12 cellular contexts compared by ENCODE assay signal in the genomic region with DNA sequence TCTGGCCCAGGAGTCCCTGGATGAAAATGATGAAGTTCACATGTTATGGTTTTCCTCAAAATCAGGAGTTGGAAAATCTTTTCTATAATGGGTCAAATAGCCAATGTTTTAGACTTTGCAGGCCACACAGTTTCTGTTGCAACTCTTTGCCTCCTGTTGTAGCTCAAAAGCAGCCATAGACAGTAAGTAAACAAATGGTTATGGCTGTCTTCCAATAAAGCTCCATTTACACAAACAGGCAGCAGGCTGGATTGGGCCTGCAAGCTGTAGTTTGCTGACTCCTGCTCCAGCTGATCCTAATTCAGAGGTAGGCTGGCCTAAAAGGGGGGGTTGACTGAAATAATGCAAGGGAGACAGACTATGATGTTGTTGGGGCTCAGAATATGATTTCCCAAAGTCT. TPM values are rescaled to one million over a fixed set of nuclear protein-coding genes. Genes with fewer than 3 reads are reported as not detected.
DNase-seq lines count a peak whose midpoint lies in the region; ATAC-seq and TF ChIP-seq lines count a peak whose summit lies in the region.
"Had no signal": no experiment of that assay in that cellular context is flagged by ENCODE, and none has a peak within 500 bp of the region (broad histone marks: within the 10 kb centered on the region; RNA-seq: fewer than 3 reads in every experiment).

No MANE protein-coding gene starts in this region.

- H3K9ac ChIP-seq in rectal smooth muscle tissue (ENCODE audit: low read length): no peak overlapping the region

- H3K9me3 Mint-ChIP-seq in activated naive CD4-positive, alpha-beta T cell treated with anti-CD3 and anti-CD28 coated beads, Interleukin-2, amount 50 U/mL, for 72 hours: no peaks in the 10 kb centered on the region
- no peaks in the 10 kb centered on the region for H3K9me3 Mint-ChIP-seq in stimulated activated effector memory CD8-positive, alpha-beta T cell treated with anti-CD3 and anti-CD28 coated beads, Interleukin-12 subunit alpha, Interleukin-12 subunit beta, amount 100 ng/mL, for 72 hours
- H3K9me3 Mint-ChIP-seq: stimulated activated naive CD8-positive, alpha-beta T cell treated with anti-CD3 and anti-CD28 coated beads, Interleukin-15, Interleukin-2, amounts not matched to agents 100 ng/mL and 50 ng/mL, for 24 hours had no signal

- peaks cover 9 to 85% (median 77%) of the 10 kb centered on the region in 4 donors for H3K4me1 ChIP-seq in esophagus muscularis mucosa
- H3K4me1 ChIP-seq in rectal smooth muscle tissue (ENCODE audit: control insufficient read depth, insufficient read depth, low read length): peaks cover 69% of the 10 kb centered on the region

- ATAC-seq in activated naive CD4-positive, alpha-beta T cell treated with anti-CD3 and anti-CD28 coated beads, Interleukin-2, amount 50 U/mL, for 72 hours: no peak
- no peak for ATAC-seq in stimulated activated effector memory CD8-positive, alpha-beta T cell treated with anti-CD3 and anti-CD28 coated beads, Interleukin-12 subunit alpha, Interleukin-12 subunit beta, amount 100 ng/mL, for 72 hours

- TF ChIP-seq POLR2A in esophagus muscularis mucosa (IDR thresholded peaks at IDR 0.05; ENCODE audit: low read depth): no peak

- intact Hi-C loops in esophagus muscularis mucosa (cut with DNase I): loop anchor here (5.0 kb wide), 1 partner anchor 42 kb away; no protein-coding TSS in a partner anchor

- no peak for TF ChIP-seq CTCF in esophagus muscularis mucosa (IDR thresholded peaks at IDR 0.05)

- no peaks in the 10 kb centered on the region for H3K9me3 ChIP-seq in esophagus muscularis mucosa

- no peak overlapping the region for H3K4me3 ChIP-seq in esophagus muscularis mucosa
- no peak overlapping the region for H3K4me3 ChIP-seq in rectal smooth muscle tissue (ENCODE audit: low read length)

- no peak overlapping the region for H3K27ac Mint-ChIP-seq in activated naive CD4-positive, alpha-beta T cell treated with anti-CD3 and anti-CD28 coated beads, Interleukin-2, amount 50 U/mL, for 72 hours
- H3K27ac Mint-ChIP-seq in stimulated activated effector memory CD8-positive, alpha-beta T cell treated with anti-CD3 and anti-CD28 coated beads, Interleukin-12 subunit alpha, Interleukin-12 subunit beta, amount 100 ng/mL, for 72 hours: no peak overlapping the region
- H3K27ac Mint-ChIP-seq: stimulated activated naive CD8-positive, alpha-beta T cell treated with anti-CD3 and anti-CD28 coated beads, Interleukin-15, Interleukin-2, amounts not matched to agents 100 ng/mL and 50 ng/mL, for 24 hours had no signal

- H3K36me3 Mint-ChIP-seq in activated naive CD4-positive, alpha-beta T cell treated with anti-CD3 and anti-CD28 coated beads, Interleukin-2, amount 50 U/mL, for 72 hours: no peaks in the 10 kb centered on the region
- no peaks in the 10 kb centered on the region for H3K36me3 Mint-ChIP-seq in stimulated activated effector memory CD8-positive, alpha-beta T cell treated with anti-CD3 and anti-CD28 coated beads, Interleukin-12 subunit alpha, Interleukin-12 subunit beta, amount 100 ng/mL, for 72 hours

- no peak for TF ChIP-seq EP300 in esophagus muscularis mucosa (IDR thresholded peaks at IDR 0.05)

- H3K4me1 Mint-ChIP-seq in stimulated activated effector memory CD8-positive, alpha-beta T cell treated with anti-CD3 and anti-CD28 coated beads, Interleukin-12 subunit alpha, Interleukin-12 subunit beta, amount 100 ng/mL, for 72 hours: no peaks in the 10 kb centered on the region

- H3K4me3 Mint-ChIP-seq in stimulated activated effector memory CD8-positive, alpha-beta T cell treated with anti-CD3 and anti-CD28 coated beads, Interleukin-12 subunit alpha, Interleukin-12 subunit beta, amount 100 ng/mL, for 72 hours: no peak overlapping the region
- H3K4me3 Mint-ChIP-seq: stimulated activated naive CD8-positive, alpha-beta T cell treated with anti-CD3 and anti-CD28 coated beads, Interleukin-15, Interleukin-2, amounts not matched to agents 100 ng/mL and 50 ng/mL, for 24 hours had no signal

- no peaks in the 10 kb centered on the region for H3K36me3 ChIP-seq in esophagus muscularis mucosa
- no peaks in the 10 kb centered on the region for H3K36me3 ChIP-seq in rectal smooth muscle tissue (ENCODE audit: control insufficient read depth, insufficient read depth, low read length)

- DNase-seq in DMS53 treated with DMSO at 0.1 percent for 48 hours (lab: John Stamatoyannopoulos, UW; ENCODE audit: unreplicated experiment) (peak; percentile 39), NCI-H2196 treated with DMSO at 0.1 percent for 48 hours (lab: John Stamatoyannopoulos, UW; ENCODE audit: unreplicated experiment) (peak; percentile 60), esophagus muscularis mucosa (ENCODE audit: extremely low spot score) (no peak), HK-2 (ENCODE audit: unreplicated experiment) (no peak), ecto neural progenitor cell (ENCODE audit: low spot score) (no peak)
- no peak for DNase-seq in activated naive CD4-positive, alpha-beta T cell treated with anti-CD3 and anti-CD28 coated beads, Interleukin-2, amount 50 U/mL, for 72 hours (ENCODE audit: low spot score in 2 of 2)
- DNase-seq in stimulated activated effector memory CD8-positive, alpha-beta T cell treated with anti-CD3 and anti-CD28 coated beads, Interleukin-12 subunit alpha, Interleukin-12 subunit beta, amount 100 ng/mL, for 72 hours (ENCODE audit: low spot score in 2 of 2): no peak
- DNase-seq: activated naive CD4-positive, alpha-beta T cell treated with Interleukin-2 at 50 U/mL for 16 hours had no signal

- H3K27me3 ChIP-seq in esophagus muscularis mucosa (no peaks in the 10 kb centered on the region), rectal smooth muscle tissue (ENCODE audit: control insufficient read depth, insufficient read depth, low read length) (no peaks in the 10 kb centered on the region)

- H3K27ac ChIP-seq in esophagus muscularis mucosa (replicated peaks in 1 of 4) (peak overlapping the region; percentile 83 to 89 (median 84)), rectal smooth muscle tissue (ENCODE audit: low read depth, low read length) (peak overlapping the region; percentile 62)

RNA-seq across cellular contexts. Expression of gene METTL24, which starts 33.0 kb away (rescaled TPM):
- total RNA-seq in esophagus muscularis mucosa: 10 to 100 TPM; 16.9 to 32.8 (median 23.5) TPM
- not detected for total RNA-seq in activated naive CD4-positive, alpha-beta T cell treated with anti-CD3 and anti-CD28 coated beads, Interleukin-2, amount 50 U/mL, for 72 hours
- total RNA-seq: NCI-H460, pulmonary artery endothelial cell had no signal

Comparison
In these comparisons a context has a peak if more than half of its experiments do, and no peak if none do; other contexts are left out.
1. DNase-seq: peak in DMS53 treated with DMSO at 0.1 percent for 48 hours (single experiment) and NCI-H2196 treated with DMSO at 0.1 percent for 48 hours (single experiment); none in esophagus muscularis mucosa (single experiment), activated naive CD4-positive, alpha-beta T cell treated with anti-CD3 and anti-CD28 coated beads, Interleukin-2, amount 50 U/mL, for 72 hours (0 of 2), stimulated activated effector memory CD8-positive, alpha-beta T cell treated with anti-CD3 and anti-CD28 coated beads, Interleukin-12 subunit alpha, Interleukin-12 subunit beta, amount 100 ng/mL, for 72 hours (0 of 2), HK-2 (single experiment) and ecto neural progenitor cell (single experiment).
2. RNA of gene METTL24, which starts 33.0 kb away (total RNA-seq): 16.9 to 32.8 TPM in esophagus muscularis mucosa; not detected in activated naive CD4-positive, alpha-beta T cell treated with anti-CD3 and anti-CD28 coated beads, Interleukin-2, amount 50 U/mL, for 72 hours; every median in the first group is over 10 times any median in the second.